ENCODE assay signal across 1 cellular context in the genomic region with DNA sequence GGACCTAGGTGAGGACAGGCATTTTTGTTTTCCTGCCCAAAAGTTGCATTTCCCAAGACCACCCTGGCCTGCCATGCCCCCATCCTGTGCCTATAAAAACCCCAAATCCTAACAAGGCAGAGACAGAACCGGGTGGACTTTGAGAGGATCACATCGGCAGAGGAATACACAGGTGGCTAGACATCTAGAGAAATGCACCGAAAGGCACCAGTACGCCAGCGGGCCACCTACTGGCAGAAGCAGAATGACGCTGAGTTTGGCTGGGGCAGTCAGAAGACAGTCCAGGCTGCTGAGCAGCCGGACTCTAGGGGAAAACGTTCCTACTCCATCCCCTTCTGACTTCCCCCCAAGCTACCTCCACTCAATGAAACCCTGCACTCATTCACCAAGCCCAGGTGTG.
TF ChIP-seq lines count a peak whose summit lies in the region.

No MANE protein-coding gene starts in this region.

TF ChIP-seq in H1, 55 proteins besides CTCF, POLR2A, EP300 and RAD21:
- TF ChIP-seq FOSL1 (IDR thresholded peaks at IDR 0.05; ENCODE audit: insufficient read depth, low read depth, low read length) (no peak), YY1 (IDR thresholded peaks at IDR 0.05; ENCODE audit: low read depth, low read length) (no peak), CBX8 (IDR thresholded peaks at IDR 0.05; ENCODE audit: borderline replicate concordance, low read depth, low read length) (no peak), EGR1 (IDR thresholded peaks at IDR 0.05; ENCODE audit: borderline replicate concordance, low read depth, low read length) (no peak), MAFK (IDR thresholded peaks at IDR 0.05; ENCODE audit: low read depth, low read length) (no peak)
